Comparison of ENCODE assay signal across 8 cellular contexts in genomic region chr1:186843931-186844330, GRCh38. TPM values are rescaled to one million over a fixed set of nuclear protein-coding genes. Genes with fewer than 3 reads are reported as not detected.
"Had no signal": no experiment of that assay in that cellular context is flagged by ENCODE, and none has a peak within 500 bp of the region (broad histone marks: within the 10 kb centered on the region; RNA-seq: fewer than 3 reads in every experiment).

No MANE protein-coding gene starts in this region.

- H3K4me2 ChIP-seq: GM23338 had no signal

- H3K4me3 Mint-ChIP-seq: GM23338, H9, HFFc6, IgD-negative memory B cell had no signal

- H3K27me3 Mint-ChIP-seq: IgD-negative memory B cell had no signal

- H3K4me3 ChIP-seq: GM23338 had no signal

- H2AFZ ChIP-seq: GM23338 had no signal

- H3K36me3 Mint-ChIP-seq: IgD-negative memory B cell had no signal

- ATAC-seq: GM23338, HepG2 had no signal

- H3K27ac Mint-ChIP-seq: GM23338, H9, HFFc6, IgD-negative memory B cell had no signal

- H3K9me3 Mint-ChIP-seq: GM23338, H9, HFFc6, IgD-negative memory B cell had no signal

- DNase-seq: H9, HCEC 1CT, HFFc6, KBM-7 had no signal

- H3K27ac ChIP-seq: HL-60 had no signal

- H3K4me1 Mint-ChIP-seq: H9, IgD-negative memory B cell had no signal

RNA-seq across cellular contexts. Expression of gene PLA2G4A, which starts 15.2 kb away (rescaled TPM):
- total RNA-seq: HepG2 had no signal
